Comparison of ENCODE assay signal across 23 cellular contexts in genomic region chr7:108643136-108643535, GRCh38.
"Had no signal": no experiment of that assay in that cellular context is flagged by ENCODE, and none has a peak within 500 bp of the region (broad histone marks: within the 10 kb centered on the region; RNA-seq: fewer than 3 reads in every experiment).

No MANE protein-coding gene starts in this region.

- H3K4me1 Mint-ChIP-seq: naive thymus-derived CD8-positive, alpha-beta T cell; neural crest cell had no signal

- H3K4me3 ChIP-seq: esophagus muscularis mucosa, gastrocnemius medialis, heart right ventricle, mucosa of descending colon, ovary, right atrium auricular region, suprapubic skin, thyroid gland had no signal

- H3K9me3 ChIP-seq: esophagus muscularis mucosa, gastrocnemius medialis, heart right ventricle, mucosa of descending colon, ovary, right atrium auricular region, suprapubic skin, thyroid gland had no signal

- ATAC-seq: effector memory CD8-positive, alpha-beta T cell; gastrocnemius medialis; heart right ventricle; mucosa of descending colon; naive thymus-derived CD8-positive, alpha-beta T cell; stimulated activated naive CD8-positive, alpha-beta T cell treated with anti-CD3 and anti-CD28 coated beads, Interleukin-15, Interleukin-2, amounts not matched to agents 100 U/mL and 50 U/mL, for 24 hours had no signal

- H3K27me3 Mint-ChIP-seq: type B pancreatic cell had no signal

- H3K27ac Mint-ChIP-seq: effector memory CD8-positive, alpha-beta T cell; naive thymus-derived CD8-positive, alpha-beta T cell; type B pancreatic cell had no signal

- H3K36me3 ChIP-seq: esophagus muscularis mucosa, gastrocnemius medialis, heart right ventricle, ovary, right atrium auricular region, suprapubic skin, thyroid gland had no signal

- H3K4me3 Mint-ChIP-seq: effector memory CD8-positive, alpha-beta T cell; naive thymus-derived CD8-positive, alpha-beta T cell; neural crest cell; type B pancreatic cell had no signal

- DNase-seq: effector memory CD8-positive, alpha-beta T cell; gastrocnemius medialis; heart right ventricle; hypothalamus; kidney glomerular epithelial cell; mammary epithelial cell; mucosa of descending colon; naive thymus-derived CD8-positive, alpha-beta T cell; nucleus accumbens; ovary; small intestine; stimulated activated CD4-positive, alpha-beta T cell treated with anti-CD3 and anti-CD28 coated beads, Interleukin-12 subunit alpha, Interleukin-12 subunit beta, amount 100 ng/mL, for 4 hours; stimulated activated CD4-positive, alpha-beta T cell treated with anti-CD3 and anti-CD28 coated beads, Interleukin-2, amount 100 ng/mL, for 48 hours; stimulated activated naive CD8-positive, alpha-beta T cell treated with anti-CD3 and anti-CD28 coated beads, Interleukin-15, Interleukin-2, amounts not matched to agents 100 U/mL and 50 U/mL, for 24 hours; thyroid gland had no signal

- H3K9me3 Mint-ChIP-seq: naive thymus-derived CD8-positive, alpha-beta T cell; type B pancreatic cell had no signal

- H3K4me1 ChIP-seq: esophagus muscularis mucosa, gastrocnemius medialis, heart right ventricle, right atrium auricular region, suprapubic skin, thyroid gland had no signal

- FAIRE-seq: islet of Langerhans, small intestine, urothelium cell line had no signal

- H3K27ac ChIP-seq: epithelial cell of prostate, esophagus muscularis mucosa, gastrocnemius medialis, heart right ventricle, ovary, right atrium auricular region, suprapubic skin, thyroid gland had no signal

- H3K36me3 Mint-ChIP-seq: naive thymus-derived CD8-positive, alpha-beta T cell; type B pancreatic cell had no signal

- H3K27me3 ChIP-seq: esophagus muscularis mucosa, gastrocnemius medialis, ovary, right atrium auricular region, suprapubic skin, thyroid gland had no signal
